20 cellular contexts compared by ENCODE assay signal in genomic region chrX:131394384-131394783, GRCh38.
DNase-seq lines count a peak whose midpoint lies in the region; ATAC-seq and TF ChIP-seq lines count a peak whose summit lies in the region.
"Had no signal": no experiment of that assay in that cellular context is flagged by ENCODE, and none has a peak within 500 bp of the region (broad histone marks: within the 10 kb centered on the region; RNA-seq: fewer than 3 reads in every experiment).

No MANE protein-coding gene starts in this region.

- peaks cover 23% of the 10 kb centered on the region for H3K36me3 Mint-ChIP-seq in neural crest cell (ENCODE audit: low read depth)
- H3K36me3 Mint-ChIP-seq: CD8-positive, alpha-beta T cell had no signal

- H3K4me3 ChIP-seq in MG63 = no peak overlapping the region
- H3K4me3 ChIP-seq: BLaER1 treated with 17β-estradiol and CSF1 and Interleukin-3, amounts not matched to agents 10 nM and 100 nM; SK-N-MC had no signal

- H3K27me3 Mint-ChIP-seq in neural crest cell (ENCODE audit: low read depth) = no peaks in the 10 kb centered on the region

- no peaks in the 10 kb centered on the region for H3K27me3 ChIP-seq in MG63

- TF ChIP-seq CTCF in neural crest cell (conservative IDR thresholded peaks at IDR 0.05) = no peak

- no peak overlapping the region for H3K4me3 Mint-ChIP-seq in neural crest cell
- H3K4me3 Mint-ChIP-seq: CD8-positive, alpha-beta T cell; H9 had no signal

- H3K9me3 ChIP-seq in MG63 = no peaks in the 10 kb centered on the region

- peak; percentile 3 for DNase-seq in Daoy (ENCODE audit: low read depth)
- peak; percentile 14 for DNase-seq in M059J (ENCODE audit: low read depth)
- DNase-seq in neural crest cell (ENCODE audit: low read depth, low spot score) = no peak
- DNase-seq in MG63 = no peak
- DNase-seq: Calu3; CD8-positive, alpha-beta T cell; H9; IMR-90; NCI-H1105 treated with DMSO at 0.1 percent for 48 hours; NCI-H1694; NCI-H2081 treated with DMSO at 0.1 percent for 48 hours; NCI-H748 treated with DMSO at 0.1 percent for 48 hours; SHP77; T-helper 1 cell had no signal

- no peaks in the 10 kb centered on the region for H3K4me1 Mint-ChIP-seq in neural crest cell

- H3K27ac Mint-ChIP-seq in neural crest cell (ENCODE audit: unreplicated experiment) = peak overlapping the region; percentile 37
- H3K27ac Mint-ChIP-seq: CD8-positive, alpha-beta T cell had no signal

- no peaks in the 10 kb centered on the region for H3K36me3 ChIP-seq in MG63
- H3K36me3 ChIP-seq: BLaER1 treated with 17β-estradiol and CSF1 and Interleukin-3, amounts not matched to agents 10 nM and 100 nM had no signal

- ATAC-seq in SK-N-SH treated with all-trans-retinoic acid at 6 μM for 48 hours (peak; percentile 45; the same call in 2 of the 3 replicates), GM18505 (IDR thresholded peaks at IDR 0.05; ENCODE audit: unreplicated experiment) (no peak), GM21619 (IDR thresholded peaks at IDR 0.05; ENCODE audit: unreplicated experiment) (no peak)
- ATAC-seq: CD8-positive, alpha-beta T cell; Panc1 had no signal

- no peaks in the 10 kb centered on the region for H3K9me3 Mint-ChIP-seq in neural crest cell
- H3K9me3 Mint-ChIP-seq: CD8-positive, alpha-beta T cell had no signal

- TF ChIP-seq POLR2A in GM18505 (IDR thresholded peaks at IDR 0.05; ENCODE audit: borderline replicate concordance, extremely low read depth, insufficient read depth, insufficient read length) = no peak

TF ChIP-seq in SK-N-SH treated with all-trans-retinoic acid at 6 μM for 48 hours, 23 proteins besides CTCF, POLR2A, EP300 and RAD21:
- TF ChIP-seq CREB5 (CRISPR knock-in tag; IDR thresholded peaks at IDR 0.05; ENCODE audit: low read depth) = no peak
- TF ChIP-seq PATZ1 (CRISPR knock-in tag; IDR thresholded peaks at IDR 0.05; ENCODE audit: borderline replicate concordance) = no peak
- TF ChIP-seq TOX (CRISPR knock-in tag; IDR thresholded peaks at IDR 0.05; ENCODE audit: borderline replicate concordance) = no peak
- TF ChIP-seq OSR1 (CRISPR knock-in tag; IDR thresholded peaks at IDR 0.05) = no peak
- TF ChIP-seq ZNF8 (CRISPR knock-in tag; IDR thresholded peaks at IDR 0.05) = no peak
TF ChIP-seq in SK-N-SH treated with all-trans-retinoic acid at 6 μM for 48 hours: peak in this region for 0.

Comparison
In these comparisons a context has a peak if more than half of its experiments do, and no peak if none do; other contexts are left out.
1. DNase-seq: peak in Daoy (single experiment) and M059J (single experiment); none in neural crest cell (single experiment) and MG63 (single experiment).